Comparison of ENCODE assay signal across 9 cellular contexts in genomic region chr17:8409966-8410881, GRCh38. TPM values are rescaled to one million over a fixed set of nuclear protein-coding genes. Genes with fewer than 3 reads are reported as not detected.
DNase-seq lines count a peak whose midpoint lies in the region; ATAC-seq and TF ChIP-seq lines count a peak whose summit lies in the region.
"Had no signal": no experiment of that assay in that cellular context is flagged by ENCODE, and none has a peak within 500 bp of the region (broad histone marks: within the 10 kb centered on the region; RNA-seq: fewer than 3 reads in every experiment).

No MANE protein-coding gene starts in this region.

- peak; percentile 68 to 85 for ATAC-seq in naive B cell (ENCODE audit: low read depth in 2 of 2)
- ATAC-seq in GM21515 (IDR thresholded peaks at IDR 0.05; ENCODE audit: unreplicated experiment) = no peak

- H3K9me3 ChIP-seq in esophagus muscularis mucosa = no peaks in the 10 kb centered on the region

- no TSS peak for BruUV-seq in Calu3 (replicated peaks; lab: Mats Ljungman, UMichigan)

- intact Hi-C loops in Calu3 (cut with micrococcal nuclease; ENCODE audit: unreplicated experiment) (no loop called here), esophagus muscularis mucosa (cut with DNase I) (loop anchor here (2.0 kb wide), 1 partner anchor 337 kb away; no protein-coding TSS in a partner anchor)

- CTCF ChIA-PET in Calu3 (lab: Charles Lee) = interaction anchor here (0.7 to 3.2 kb wide), 7 partner anchors 10 to 885 kb away, joined by 3 to 14 read pairs (median 4); no protein-coding TSS in a partner anchor

- H3K36me3 ChIP-seq in esophagus muscularis mucosa = no peaks in the 10 kb centered on the region

- DNase-seq in Calu3 (peak; percentile 83), OCI-M1 (lab: John Stamatoyannopoulos, UW) (peak; percentile 95), activated T-cell treated with anti-CD3 and anti-CD28 coated beads for 4 hours (peak; percentile 67), esophagus muscularis mucosa (ENCODE audit: extremely low spot score) (peak; percentile 94), naive B cell (peak; percentile 62)
- peak; percentile 56 for DNase-seq in Jurkat, Clone E6-1 (ENCODE audit: low read depth, low spot score)
- peak; percentile 65 for DNase-seq in stimulated activated CD8-positive, alpha-beta memory T cell treated with anti-CD3 and anti-CD28 coated beads, Interleukin-7, amount 100 ng/mL, for 24 hours (ENCODE audit: low read depth)

- H3K27me3 Mint-ChIP-seq in Calu3 (ENCODE audit: unreplicated experiment) (no peaks in the 10 kb centered on the region), naive B cell (peaks cover 6 to 41% (median 16%) of the 10 kb centered on the region in 3 donors)

- no peak for TF ChIP-seq EP300 in esophagus muscularis mucosa (IDR thresholded peaks at IDR 0.05)

- peak overlapping the region; percentile 28 for H3K4me3 ChIP-seq in Jurkat, Clone E6-1 (ENCODE audit: low read length)
- H3K4me3 ChIP-seq in esophagus muscularis mucosa = no peak overlapping the region

- no peak for TF ChIP-seq POLR2A in esophagus muscularis mucosa (IDR thresholded peaks at IDR 0.05; ENCODE audit: low read depth)

- H3K27ac Mint-ChIP-seq in Calu3 (ENCODE audit: unreplicated experiment) (no peak overlapping the region), naive B cell (peak overlapping the region in 3 of 6 donors; percentile 29 to 34 (median 30))
- H3K27ac Mint-ChIP-seq: T-helper 1 cell treated with Interleukin-12 subunit alpha and Interleukin-12 subunit beta and Interleukin-4 antibody, amounts not matched to agents 30 μg/mL and 1 μg/mL, for 36 hours had no signal

- 28% methylated on average over 19 of the region's 19 CpGs for WGBS in esophagus muscularis mucosa

- no peak overlapping the region for H3K4me3 Mint-ChIP-seq in Calu3 (ENCODE audit: low read depth, unreplicated experiment)
- no peak overlapping the region for H3K4me3 Mint-ChIP-seq in naive B cell
- H3K4me3 Mint-ChIP-seq: T-helper 1 cell treated with Interleukin-12 subunit alpha and Interleukin-12 subunit beta and Interleukin-4 antibody, amounts not matched to agents 30 μg/mL and 1 μg/mL, for 36 hours had no signal

- peaks cover 0 to 8% (median 7%) of the 10 kb centered on the region in 4 donors for H3K4me1 ChIP-seq in esophagus muscularis mucosa

- H3K27ac ChIP-seq in esophagus muscularis mucosa (replicated peaks in 1 of 4) = no peak overlapping the region

- H3K4me1 Mint-ChIP-seq in Calu3 (ENCODE audit: low read depth, unreplicated experiment) (peaks cover 8% of the 10 kb centered on the region), naive B cell (peaks cover 0 to 4% (median 0%) of the 10 kb centered on the region in 3 donors)

- H3K36me3 Mint-ChIP-seq in Calu3 (ENCODE audit: insufficient read depth, unreplicated experiment) (peaks cover 5% of the 10 kb centered on the region), naive B cell (no peaks in the 10 kb centered on the region)

- H3K27me3 ChIP-seq in esophagus muscularis mucosa = peaks cover 0 to 21% (median 0%) of the 10 kb centered on the region in 4 donors

- TF ChIP-seq CTCF in Calu3 (IDR thresholded peaks at IDR 0.05; ENCODE audit: unreplicated experiment) (peak; percentile 53), esophagus muscularis mucosa (IDR thresholded peaks at IDR 0.05) (peak; percentile 83 to 87 (median 86))

- H3K9me3 Mint-ChIP-seq in Calu3 (ENCODE audit: low read depth, unreplicated experiment) (no peaks in the 10 kb centered on the region), naive B cell (no peaks in the 10 kb centered on the region)
- H3K9me3 Mint-ChIP-seq: T-helper 1 cell treated with Interleukin-12 subunit alpha and Interleukin-12 subunit beta and Interleukin-4 antibody, amounts not matched to agents 30 μg/mL and 1 μg/mL, for 36 hours had no signal

RNA-seq across cellular contexts. Expression of gene RNF222, which starts 12.6 kb away (rescaled TPM):
- total RNA-seq in Calu3 (2022) (not detected in 2 replicates), esophagus muscularis mucosa (under 1 TPM in 1 of 4 donors, not detected in 3; 0.42 TPM)
- polyA plus RNA-seq in Jurkat, Clone E6-1 (2012; ENCODE audit: insufficient read depth, insufficient read length) = not detected
- polyA plus RNA-seq in naive B cell (ENCODE audit: low read depth in 6 of 6) = under 1 TPM in 3 of 6 donors, not detected in 3; 0.13 to 0.35 (median 0.23) TPM

RNA-seq across cellular contexts. Expression of gene NDEL1, which starts 25.5 kb away (rescaled TPM):
- total RNA-seq in Calu3 (2022) (40.5 and 40.8 TPM in 2 replicates), esophagus muscularis mucosa (10 to 100 TPM; 48.2 to 80.8 (median 55.5) TPM)
- 40.9 TPM for polyA plus RNA-seq in Jurkat, Clone E6-1 (2012; ENCODE audit: insufficient read depth, insufficient read length)
- polyA plus RNA-seq in naive B cell (ENCODE audit: low read depth in 6 of 6) = 10 to 100 TPM; 38.4 to 54.9 (median 44.6) TPM

RNA-seq across cellular contexts. Expression of gene RPL26, which starts 27.2 kb away (rescaled TPM):
- total RNA-seq in Calu3 (2022) (739 and 842 TPM in 2 replicates), esophagus muscularis mucosa (1,000 to 10,000 TPM; 1,511 to 3,942 (median 2,863) TPM)
- 4,425 TPM for polyA plus RNA-seq in Jurkat, Clone E6-1 (2012; ENCODE audit: insufficient read depth, insufficient read length)
- 1,000 to 10,000 TPM; 1,225 to 2,056 (median 1,703) TPM for polyA plus RNA-seq in naive B cell (ENCODE audit: low read depth in 6 of 6)
